ENCODE assay signal across 9 cellular contexts in the genomic region with DNA sequence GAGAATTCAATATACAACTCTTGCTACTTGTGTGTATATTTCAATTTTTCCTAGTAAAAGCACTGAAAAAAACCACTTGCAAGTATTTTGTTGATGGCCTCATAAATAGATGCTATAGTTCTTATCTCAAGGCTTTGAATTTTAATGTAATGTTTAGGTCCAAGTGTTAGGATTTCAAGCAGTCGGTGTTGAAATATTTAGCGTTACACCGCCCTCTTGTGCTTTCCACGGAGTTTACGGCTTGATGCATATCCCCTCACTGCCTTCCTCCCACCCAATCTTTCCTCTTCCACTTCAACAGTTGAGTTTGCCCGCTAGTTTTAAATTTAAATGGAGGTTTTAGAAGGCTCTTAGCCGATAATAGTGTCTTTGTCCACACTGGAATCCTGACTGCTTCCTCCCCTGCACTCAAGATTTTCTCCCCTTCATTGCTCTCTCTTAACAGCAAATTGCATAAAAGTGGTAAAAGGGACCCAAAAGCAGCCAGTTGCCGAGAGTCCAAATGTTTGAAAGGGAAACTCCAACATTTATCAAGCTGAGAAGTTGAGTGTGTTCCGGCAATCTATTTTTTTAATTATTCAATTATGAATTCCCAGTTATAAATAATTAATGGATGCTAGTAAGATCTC. TPM values are rescaled to one million over a fixed set of nuclear protein-coding genes. Genes with fewer than 3 reads are reported as not detected.
DNase-seq lines count a peak whose midpoint lies in the region; ATAC-seq and TF ChIP-seq lines count a peak whose summit lies in the region.
"Had no signal": no experiment of that assay in that cellular context is flagged by ENCODE, and none has a peak within 500 bp of the region (broad histone marks: within the 10 kb centered on the region; RNA-seq: fewer than 3 reads in every experiment).

No MANE protein-coding gene starts in this region.

- H3K4me3 Mint-ChIP-seq in activated CD4-positive, alpha-beta T cell treated with anti-CD3 and anti-CD28 coated beads, Interleukin-2, amount 10 ng/mL, durations not matched to agents 7 days and 5 days: no peak overlapping the region
- H3K4me3 Mint-ChIP-seq in CD8-positive, alpha-beta T cell: no peak overlapping the region
- H3K4me3 Mint-ChIP-seq: activated naive CD4-positive, alpha-beta T cell treated with anti-CD3 and anti-CD28 coated beads, Interleukin-2, amount 50 U/mL, for 24 hours had no signal

- no peak overlapping the region for H2BK12ac ChIP-seq in mesenchymal stem cell (ENCODE audit: low read length in 2 of 2)

- no peak for ATAC-seq in CD8-positive, alpha-beta T cell

- H3K4me1 ChIP-seq in adipocyte (ENCODE audit: control insufficient read depth, insufficient read depth, low read length): no peaks in the 10 kb centered on the region
- H3K4me1 ChIP-seq in mesenchymal stem cell (ENCODE audit: control insufficient read depth, insufficient read depth, low read depth, low read length): no peaks in the 10 kb centered on the region
- no peaks in the 10 kb centered on the region for H3K4me1 ChIP-seq in CD8-positive, alpha-beta T cell (ENCODE audit: insufficient read depth, low read length)

- H3K36me3 Mint-ChIP-seq in activated CD4-positive, alpha-beta T cell treated with anti-CD3 and anti-CD28 coated beads, Interleukin-2, amount 10 ng/mL, durations not matched to agents 7 days and 5 days (ENCODE audit: low read depth): no peaks in the 10 kb centered on the region
- H3K36me3 Mint-ChIP-seq in CD8-positive, alpha-beta T cell: no peaks in the 10 kb centered on the region
- H3K36me3 Mint-ChIP-seq: activated naive CD4-positive, alpha-beta T cell treated with anti-CD3 and anti-CD28 coated beads, Interleukin-2, amount 50 U/mL, for 24 hours had no signal

- intact Hi-C loops in CD8-positive, alpha-beta T cell (cut with DNase I, micrococcal nuclease): loop anchor here in 1 of 2 experiments (5.0 kb wide), 1 partner anchor 210 kb away; no protein-coding TSS in a partner anchor

- no peak overlapping the region for H3K4me2 ChIP-seq in mesenchymal stem cell (ENCODE audit: low read length, poor library complexity, severe bottlenecking)

- H3K27ac Mint-ChIP-seq in activated CD4-positive, alpha-beta T cell treated with anti-CD3 and anti-CD28 coated beads, Interleukin-2, amount 10 ng/mL, durations not matched to agents 7 days and 5 days: no peak overlapping the region
- no peak overlapping the region for H3K27ac Mint-ChIP-seq in CD8-positive, alpha-beta T cell
- H3K27ac Mint-ChIP-seq: activated naive CD4-positive, alpha-beta T cell treated with anti-CD3 and anti-CD28 coated beads, Interleukin-2, amount 50 U/mL, for 24 hours had no signal

- H3K79me1 ChIP-seq in mesenchymal stem cell (replicated peaks; ENCODE audit: low read length, poor library complexity, severe bottlenecking): no peaks in the 10 kb centered on the region

- POLR2A ChIA-PET in activated CD4-positive, alpha-beta T cell treated with anti-CD3 and anti-CD28 coated beads, Interleukin-2, amount 10 ng/mL, durations not matched to agents 7 days and 5 days (lab: Charles Lee): no interaction called here
- POLR2A ChIA-PET in CD8-positive, alpha-beta T cell (lab: Charles Lee): no interaction called here

- H3K9me3 ChIP-seq in adipocyte (ENCODE audit: control insufficient read depth, low read length) (no peaks in the 10 kb centered on the region), mesenchymal stem cell (ENCODE audit: control insufficient read depth, low read length) (no peaks in the 10 kb centered on the region)
- H3K9me3 ChIP-seq in CD8-positive, alpha-beta T cell (ENCODE audit: low read length): no peaks in the 10 kb centered on the region

- H3K9me3 Mint-ChIP-seq in activated CD4-positive, alpha-beta T cell treated with anti-CD3 and anti-CD28 coated beads, Interleukin-2, amount 10 ng/mL, durations not matched to agents 7 days and 5 days: no peaks in the 10 kb centered on the region
- H3K9me3 Mint-ChIP-seq in CD8-positive, alpha-beta T cell: no peaks in the 10 kb centered on the region
- H3K9me3 Mint-ChIP-seq: activated naive CD4-positive, alpha-beta T cell treated with anti-CD3 and anti-CD28 coated beads, Interleukin-2, amount 50 U/mL, for 24 hours had no signal

- H3K27me3 ChIP-seq in adipocyte (replicated peaks; ENCODE audit: control insufficient read depth, insufficient read depth, low read length) (peaks cover 81% of the 10 kb centered on the region), mesenchymal stem cell (ENCODE audit: control insufficient read depth in 1 of 2, insufficient read depth in 1 of 2, low read length in 2 of 2) (peaks cover 37 to 91% of the 10 kb centered on the region in 2 experiments)
- peaks cover 7% of the 10 kb centered on the region for H3K27me3 ChIP-seq in CD8-positive, alpha-beta T cell (ENCODE audit: insufficient read depth, low read length)

- no peak overlapping the region for H3K14ac ChIP-seq in mesenchymal stem cell (ENCODE audit: low read length in 2 of 2)

- no peak overlapping the region for H3K23ac ChIP-seq in mesenchymal stem cell (ENCODE audit: low read length in 2 of 2)

- H3K4me1 Mint-ChIP-seq in activated CD4-positive, alpha-beta T cell treated with anti-CD3 and anti-CD28 coated beads, Interleukin-2, amount 10 ng/mL, durations not matched to agents 7 days and 5 days: peaks cover 4% of the 10 kb centered on the region
- H3K4me1 Mint-ChIP-seq in CD8-positive, alpha-beta T cell (ENCODE audit: low read depth): peaks cover 5% of the 10 kb centered on the region
- H3K4me1 Mint-ChIP-seq: activated naive CD4-positive, alpha-beta T cell treated with anti-CD3 and anti-CD28 coated beads, Interleukin-2, amount 50 U/mL, for 24 hours had no signal

- no peak overlapping the region for H2BK120ac ChIP-seq in mesenchymal stem cell (ENCODE audit: low read depth, low read length)

- DNase-seq in activated CD4-positive, alpha-beta T cell treated with anti-CD3 and anti-CD28 coated beads, Interleukin-2, amount 10 ng/mL, durations not matched to agents 7 days and 5 days: peak; percentile 12
- no peak for DNase-seq in activated CD4-positive, alpha-beta T cell treated with anti-CD3 and anti-CD28 coated beads, Interleukin-2, amount 50 U/mL, for 48 hours
- peak; percentile 47 for DNase-seq in NCI-H1092 (lab: John Stamatoyannopoulos, UW)
- peak; percentile 61 for DNase-seq in adipocyte (ENCODE audit: low read depth)
- DNase-seq in mesenchymal stem cell: peak; percentile 33
- no peak for DNase-seq in CD8-positive, alpha-beta T cell
- no peak for DNase-seq in NCI-H128 (lab: John Stamatoyannopoulos, UW; ENCODE audit: unreplicated experiment)
- no peak for DNase-seq in OCI-M2 (lab: John Stamatoyannopoulos, UW; ENCODE audit: unreplicated experiment)

- no peak overlapping the region for H4K91ac ChIP-seq in mesenchymal stem cell (ENCODE audit: low read length)

- WGBS in mesenchymal stem cell: 27% methylated on average over 4 of the region's 9 CpGs

- no peak overlapping the region for H4K8ac ChIP-seq in mesenchymal stem cell (ENCODE audit: low read length)

- no peak overlapping the region for H2BK5ac ChIP-seq in mesenchymal stem cell (ENCODE audit: low read depth, low read length, poor library complexity, severe bottlenecking)

- TF ChIP-seq CTCF in CD8-positive, alpha-beta T cell (IDR thresholded peaks at IDR 0.05): no peak

- no peak overlapping the region for H3K4ac ChIP-seq in mesenchymal stem cell (ENCODE audit: low read depth in 1 of 2, low read length in 2 of 2)

- no peak overlapping the region for H3K18ac ChIP-seq in mesenchymal stem cell (ENCODE audit: low read depth in 1 of 2, low read length in 2 of 2)

- CTCF ChIA-PET in activated CD4-positive, alpha-beta T cell treated with anti-CD3 and anti-CD28 coated beads, Interleukin-2, amount 10 ng/mL, durations not matched to agents 7 days and 5 days (lab: Charles Lee): no interaction called here
- CTCF ChIA-PET in CD8-positive, alpha-beta T cell (lab: Charles Lee): interaction anchor here (1.3 to 2.5 kb wide), 2 partner anchors 18 to 209 kb away, joined by 3 to 9 read pairs; no protein-coding TSS in a partner anchor

- no peaks in the 10 kb centered on the region for H3K36me3 ChIP-seq in adipocyte (ENCODE audit: control insufficient read depth, insufficient read depth, low read length, severe bottlenecking)
- no peaks in the 10 kb centered on the region for H3K36me3 ChIP-seq in mesenchymal stem cell (ENCODE audit: control insufficient read depth in 1 of 2, insufficient read depth in 2 of 2, low read depth in 1 of 2, low read length in 2 of 2)
- no peaks in the 10 kb centered on the region for H3K36me3 ChIP-seq in CD8-positive, alpha-beta T cell (ENCODE audit: insufficient read depth, low read length)

- peaks cover 64% of the 10 kb centered on the region for H3K27me3 Mint-ChIP-seq in activated CD4-positive, alpha-beta T cell treated with anti-CD3 and anti-CD28 coated beads, Interleukin-2, amount 10 ng/mL, durations not matched to agents 7 days and 5 days
- H3K27me3 Mint-ChIP-seq in CD8-positive, alpha-beta T cell (ENCODE audit: low read depth): peaks cover 43% of the 10 kb centered on the region

- no peak overlapping the region for H2AFZ ChIP-seq in mesenchymal stem cell (ENCODE audit: low read depth, low read length)

- no peak overlapping the region for H2AK5ac ChIP-seq in mesenchymal stem cell (ENCODE audit: low read length, severe bottlenecking)

- H3K4me3 ChIP-seq in adipocyte (ENCODE audit: low read length): no peak overlapping the region
- H3K4me3 ChIP-seq in mesenchymal stem cell (ENCODE audit: insufficient read depth in 1 of 2, low read depth in 1 of 2, low read length in 2 of 2): no peak overlapping the region
- H3K4me3 ChIP-seq in CD8-positive, alpha-beta T cell (ENCODE audit: low read depth, low read length): no peak overlapping the region

- H2BK15ac ChIP-seq in mesenchymal stem cell (ENCODE audit: low read depth, poor library complexity, severe bottlenecking): no peak overlapping the region

- H3K27ac ChIP-seq in mesenchymal stem cell (ENCODE audit: low read length, poor library complexity, severe bottlenecking): no peak overlapping the region
- no peak overlapping the region for H3K27ac ChIP-seq in CD8-positive, alpha-beta T cell (ENCODE audit: low read depth, low read length)

- no peak overlapping the region for H3K9ac ChIP-seq in adipocyte (ENCODE audit: low read length)
- no peak overlapping the region for H3K9ac ChIP-seq in mesenchymal stem cell (ENCODE audit: low read length)

RNA-seq across cellular contexts. Expression of gene HTATIP2, which starts 25.9 kb away (rescaled TPM):
- 10 to 100 TPM; 39.4 to 40.7 TPM for total RNA-seq in activated CD4-positive, alpha-beta T cell treated with anti-CD3 and anti-CD28 coated beads, Interleukin-2, amount 10 ng/mL, durations not matched to agents 7 days and 5 days
- 44.4 TPM for polyA plus RNA-seq in mesenchymal stem cell (2013, experiment 1 of 2)
- polyA plus RNA-seq in mesenchymal stem cell (2013, experiment 2 of 2): 44.7 TPM
- 1 to 10 TPM; 6.6 to 7.5 TPM for total RNA-seq in CD8-positive, alpha-beta T cell

RNA-seq across cellular contexts. Expression of gene PRMT3, which starts 49.9 kb away (rescaled TPM):
- total RNA-seq in activated CD4-positive, alpha-beta T cell treated with anti-CD3 and anti-CD28 coated beads, Interleukin-2, amount 10 ng/mL, durations not matched to agents 7 days and 5 days: 10 to 100 TPM; 16.9 to 18.5 TPM
- 7.3 TPM for polyA plus RNA-seq in mesenchymal stem cell (2013, experiment 1 of 2)
- polyA plus RNA-seq in mesenchymal stem cell (2013, experiment 2 of 2): 7.9 TPM
- total RNA-seq in CD8-positive, alpha-beta T cell: 10 to 100 TPM; 10.2 to 10.6 TPM

Comparison
In these comparisons a context has a peak if more than half of its experiments do, and no peak if none do; other contexts are left out.
1. DNase-seq: peak in activated CD4-positive, alpha-beta T cell treated with anti-CD3 and anti-CD28 coated beads, Interleukin-2, amount 10 ng/mL, durations not matched to agents 7 days and 5 days (single experiment), NCI-H1092 (single experiment), adipocyte (single experiment) and mesenchymal stem cell (single experiment); none in activated CD4-positive, alpha-beta T cell treated with anti-CD3 and anti-CD28 coated beads, Interleukin-2, amount 50 U/mL, for 48 hours (0 of 2), CD8-positive, alpha-beta T cell (0 of 7), NCI-H128 (single experiment) and OCI-M2 (single experiment).
2. RNA of gene HTATIP2, which starts 25.9 kb away (total RNA-seq): 39.4 to 40.7 TPM in activated CD4-positive, alpha-beta T cell treated with anti-CD3 and anti-CD28 coated beads, Interleukin-2, amount 10 ng/mL, durations not matched to agents 7 days and 5 days; 6.6 to 7.5 TPM in CD8-positive, alpha-beta T cell; every median in the first group is over 4 times any median in the second.